Comparison of ENCODE assay signal across 33 cellular contexts in genomic region chr6:34534656-34535055, GRCh38. TPM values are rescaled to one million over a fixed set of nuclear protein-coding genes. Genes with fewer than 3 reads are reported as not detected.
"Had no signal": no experiment of that assay in that cellular context is flagged by ENCODE, and none has a peak within 500 bp of the region (broad histone marks: within the 10 kb centered on the region; RNA-seq: fewer than 3 reads in every experiment).

No MANE protein-coding gene starts in this region.

- H3K27me3 ChIP-seq: adrenal gland, body of pancreas, colonic mucosa, dorsolateral prefrontal cortex, gastrocnemius medialis, heart left ventricle had no signal

- H3K27ac Mint-ChIP-seq: activated B cell treated with CpG ODN at 0.5 μM for 24 hours; activated CD8-positive, alpha-beta T cell treated with anti-CD3 and anti-CD28 coated beads for 36 hours; activated naive CD8-positive, alpha-beta T cell; activated naive CD8-positive, alpha-beta T cell treated with anti-CD3 and anti-CD28 coated beads, Interleukin-2, amount 50 U/mL, for 24 hours; activated T-helper 17 cell treated with anti-CD3 and anti-CD28 coated beads, Interleukin-2, amount 50 U/mL, for 72 hours; endodermal cell; T-cell; T-helper 1 cell treated with Interleukin-12 subunit alpha and Interleukin-12 subunit beta and Interleukin-4 antibody, amounts not matched to agents 30 μg/mL and 1 μg/mL, for 36 hours; T-helper 2 cell treated with Interferon-gamma antibody and Interleukin-4, amounts not matched to agents 5 μg/mL and 100 μg/mL, for 36 hours had no signal

- H3K27me3 Mint-ChIP-seq: activated B cell treated with CpG ODN at 0.5 μM for 24 hours; activated CD8-positive, alpha-beta T cell treated with anti-CD3 and anti-CD28 coated beads for 36 hours; activated naive CD8-positive, alpha-beta T cell; activated naive CD8-positive, alpha-beta T cell treated with anti-CD3 and anti-CD28 coated beads, Interleukin-2, amount 50 U/mL, for 24 hours; activated T-helper 17 cell treated with anti-CD3 and anti-CD28 coated beads, Interleukin-2, amount 50 U/mL, for 72 hours; T-cell had no signal

- H3K4me3 Mint-ChIP-seq: activated B cell treated with CpG ODN at 0.5 μM for 24 hours; activated CD8-positive, alpha-beta T cell treated with anti-CD3 and anti-CD28 coated beads for 36 hours; activated naive CD8-positive, alpha-beta T cell; activated naive CD8-positive, alpha-beta T cell treated with anti-CD3 and anti-CD28 coated beads, Interleukin-2, amount 50 U/mL, for 24 hours; activated T-cell treated with anti-CD3 and anti-CD28 coated beads, Interleukin-2, amount 50 U/mL, for 4 hours; activated T-helper 17 cell treated with anti-CD3 and anti-CD28 coated beads, Interleukin-2, amount 50 U/mL, for 72 hours; endodermal cell; T-cell; T-helper 1 cell treated with Interleukin-12 subunit alpha and Interleukin-12 subunit beta and Interleukin-4 antibody, amounts not matched to agents 30 μg/mL and 1 μg/mL, for 36 hours; T-helper 2 cell treated with Interferon-gamma antibody and Interleukin-4, amounts not matched to agents 5 μg/mL and 100 μg/mL, for 36 hours had no signal

- H3K4me1 Mint-ChIP-seq: activated B cell treated with CpG ODN at 0.5 μM for 24 hours; activated naive CD8-positive, alpha-beta T cell treated with anti-CD3 and anti-CD28 coated beads, Interleukin-2, amount 50 U/mL, for 24 hours; activated T-helper 17 cell treated with anti-CD3 and anti-CD28 coated beads, Interleukin-2, amount 50 U/mL, for 72 hours; endodermal cell; T-cell had no signal

- H3K27ac ChIP-seq: adrenal gland, body of pancreas, colonic mucosa, gastrocnemius medialis, heart left ventricle, WERI-Rb-1 had no signal

- H3K36me3 Mint-ChIP-seq: activated naive CD8-positive, alpha-beta T cell; T-cell had no signal

- ATAC-seq: activated CD4-positive, CD25-positive, alpha-beta regulatory T cell treated with anti-CD3 and anti-CD28 coated beads, Interleukin-2, amount 50 U/mL, for 24 hours; activated CD8-positive, alpha-beta T cell treated with anti-CD3 and anti-CD28 coated beads for 36 hours; activated naive CD8-positive, alpha-beta T cell treated with anti-CD3 and anti-CD28 coated beads, Interleukin-2, amount 50 U/mL, for 24 hours; activated T-cell treated with anti-CD3 and anti-CD28 coated beads, Interleukin-2, amount 50 U/mL, for 4 hours; activated T-helper 17 cell treated with anti-CD3 and anti-CD28 coated beads, Interleukin-2, amount 50 U/mL, for 72 hours; body of pancreas; esophagus mucosa; gastrocnemius medialis; heart left ventricle; T-cell had no signal

- H3K4me3 ChIP-seq: adrenal gland, body of pancreas, colonic mucosa, dorsolateral prefrontal cortex, gastrocnemius medialis, heart left ventricle had no signal

- H3K9me3 Mint-ChIP-seq: activated B cell treated with CpG ODN at 0.5 μM for 24 hours; activated CD8-positive, alpha-beta T cell treated with anti-CD3 and anti-CD28 coated beads for 36 hours; activated naive CD8-positive, alpha-beta T cell treated with anti-CD3 and anti-CD28 coated beads, Interleukin-2, amount 50 U/mL, for 24 hours; activated T-cell treated with anti-CD3 and anti-CD28 coated beads, Interleukin-2, amount 50 U/mL, for 4 hours; activated T-helper 17 cell treated with anti-CD3 and anti-CD28 coated beads, Interleukin-2, amount 50 U/mL, for 72 hours; endodermal cell; T-cell; T-helper 1 cell treated with Interleukin-12 subunit alpha and Interleukin-12 subunit beta and Interleukin-4 antibody, amounts not matched to agents 30 μg/mL and 1 μg/mL, for 36 hours; T-helper 2 cell treated with Interferon-gamma antibody and Interleukin-4, amounts not matched to agents 5 μg/mL and 100 μg/mL, for 36 hours had no signal

- DNase-seq: activated B cell treated with CpG ODN at 0.5 μM for 24 hours; activated CD4-positive, alpha-beta T cell treated with anti-CD3 and anti-CD28 coated beads for 48 hours; activated CD4-positive, alpha-beta T cell treated with anti-CD3 and anti-CD28 coated beads, Interleukin-2, amount 50 U/mL, for 1 hour; activated CD4-positive, alpha-beta T cell treated with anti-CD3 and anti-CD28 coated beads, Interleukin-2, amount 50 U/mL, for 48 hours; activated CD8-positive, alpha-beta memory T cell treated with anti-CD3 and anti-CD28 coated beads for 24 hours; activated CD8-positive, alpha-beta T cell treated with anti-CD3 and anti-CD28 coated beads for 36 hours; activated effector memory CD4-positive, alpha-beta T cell treated with Interleukin-2 at 50 U/mL for 16 hours; activated gamma-delta T cell treated with Interleukin-2 at 50 U/mL for 16 hours; activated naive CD4-positive, alpha-beta T cell treated with anti-CD3 and anti-CD28 coated beads, Interleukin-2, amount 50 U/mL, for 16 hours; activated naive CD4-positive, alpha-beta T cell treated with Interleukin-2 at 50 U/mL for 16 hours; activated naive CD8-positive, alpha-beta T cell treated with anti-CD3 and anti-CD28 coated beads, Interleukin-2, amount 50 U/mL, for 24 hours; activated T-cell treated with anti-CD3 and anti-CD28 coated beads, Interleukin-2, amount 50 U/mL, for 4 hours; adrenal gland; aorta; body of pancreas; colonic mucosa; dorsolateral prefrontal cortex; effector memory CD4-positive, alpha-beta T cell; endodermal cell; foreskin fibroblast; gastrocnemius medialis; glutamatergic neuron; heart left ventricle; T-cell; T1000; WERI-Rb-1 had no signal

- H3K9me3 ChIP-seq: adrenal gland, body of pancreas, colonic mucosa, gastrocnemius medialis, heart left ventricle had no signal

- H3K4me1 ChIP-seq: adrenal gland, gastrocnemius medialis had no signal

- H3K36me3 ChIP-seq: adrenal gland, colonic mucosa, gastrocnemius medialis, heart left ventricle had no signal

RNA-seq across cellular contexts. Expression of gene SPDEF, which starts 21.5 kb away (rescaled TPM):
- total RNA-seq: activated CD8-positive, alpha-beta T cell treated with anti-CD3 and anti-CD28 coated beads for 36 hours; body of pancreas; epithelial cell of proximal tubule had no signal
